8 cellular contexts compared by ENCODE assay signal in the genomic region with DNA sequence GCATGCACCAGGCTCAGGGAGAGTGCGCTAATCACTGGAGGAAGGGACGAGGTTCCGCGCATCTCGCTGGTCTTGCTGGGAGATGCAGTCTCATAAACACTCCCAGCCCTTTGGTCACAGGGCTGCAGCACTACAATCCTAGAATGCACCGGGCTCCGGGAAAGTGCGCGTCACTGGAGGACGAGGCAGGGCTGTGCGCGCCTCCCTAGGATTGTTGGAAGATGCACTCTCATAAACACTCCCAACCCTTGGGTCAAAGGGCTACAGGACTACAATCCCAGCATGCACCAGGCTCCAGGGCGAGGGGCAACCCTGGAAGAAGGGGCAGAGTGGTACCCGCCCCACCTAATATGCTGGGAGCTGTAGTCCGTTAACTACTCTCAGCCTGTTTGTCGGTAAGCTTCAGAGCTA. TPM values are rescaled to one million over a fixed set of nuclear protein-coding genes. Genes with fewer than 3 reads are reported as not detected.
DNase-seq lines count a peak whose midpoint lies in the region; ATAC-seq and TF ChIP-seq lines count a peak whose summit lies in the region.
"Not testable (repeated sequence)": the region's sequence is repeated elsewhere in the genome, so short reads cannot be mapped to it uniquely, and the experiment has no call there.

No MANE protein-coding gene starts in this region.

- not testable (repeated sequence) for H3K9me3 ChIP-seq in mammary epithelial cell (replicated peaks; ENCODE audit: insufficient read depth, low read length); gastroesophageal sphincter; right lobe of liver

- H3K36me3 Mint-ChIP-seq in activated CD4-positive, alpha-beta T cell treated with anti-CD3 and anti-CD28 coated beads, Interleukin-2, amount 10 ng/mL, durations not matched to agents 7 days and 5 days (ENCODE audit: low read depth); stimulated activated naive CD8-positive, alpha-beta T cell treated with anti-CD3 and anti-CD28 coated beads, Interleukin-15, Interleukin-2, amounts not matched to agents 100 ng/mL and 50 ng/mL, for 24 hours (ENCODE audit: low read depth): not testable (repeated sequence)

- H4K20me1 ChIP-seq in mammary epithelial cell (ENCODE audit: insufficient read depth, low read length): not testable (repeated sequence)

- peak; percentile 96 for DNase-seq in Ammon's horn (ENCODE audit: low spot score)
- DNase-seq in activated CD4-positive, alpha-beta T cell treated with anti-CD3 and anti-CD28 coated beads, Interleukin-2, amount 10 ng/mL, durations not matched to agents 7 days and 5 days: peak; percentile 56
- peak; percentile 59 for DNase-seq in mammary epithelial cell
- DNase-seq in right lobe of liver: peak; percentile 90 to 95 (median 95)
- peak; percentile 91 for DNase-seq in posterior vena cava (ENCODE audit: low spot score)

- H3K79me2 ChIP-seq in mammary epithelial cell (ENCODE audit: insufficient read depth, low read length): not testable (repeated sequence)

- TF ChIP-seq CTCF in mammary epithelial cell (conservative IDR thresholded peaks at IDR 0.05 in 1 of 2, IDR thresholded peaks at IDR 0.05 in 1 of 2; ENCODE audit: extremely low read depth in 1 of 2, insufficient read depth in 1 of 2, low read depth in 1 of 2, low read length in 2 of 2); right lobe of liver (IDR thresholded peaks at IDR 0.05): not testable (repeated sequence)
- peak in 2 of 4 experiments; percentile 9 to 15 for TF ChIP-seq CTCF in gastroesophageal sphincter (IDR thresholded peaks at IDR 0.05)

- in situ Hi-C loops in mammary epithelial cell (cut with MboI; ENCODE audit: low sequenced_read_pairs in 2 of 2): not testable (repeated sequence)

- dilution Hi-C loops in mammary epithelial cell (cut with HindIII; ENCODE audit: low sequenced_read_pairs): not testable (repeated sequence)

- peak overlapping the region; percentile 83 for H3K27ac Mint-ChIP-seq in activated CD4-positive, alpha-beta T cell treated with anti-CD3 and anti-CD28 coated beads, Interleukin-2, amount 10 ng/mL, durations not matched to agents 7 days and 5 days
- not testable (repeated sequence) for H3K27ac Mint-ChIP-seq in stimulated activated naive CD8-positive, alpha-beta T cell treated with anti-CD3 and anti-CD28 coated beads, Interleukin-15, Interleukin-2, amounts not matched to agents 100 ng/mL and 50 ng/mL, for 24 hours

- BruUV-seq in mammary epithelial cell (replicated peaks; lab: Mats Ljungman, UMichigan): not testable (repeated sequence)

- H3K9ac ChIP-seq in mammary epithelial cell (ENCODE audit: insufficient read depth, low read length): not testable (repeated sequence)

- TF ChIP-seq EP300 in gastroesophageal sphincter (IDR thresholded peaks at IDR 0.05): not testable (repeated sequence)

- H3K4me3 ChIP-seq in mammary epithelial cell (replicated peaks in 1 of 3; ENCODE audit: insufficient read depth in 1 of 3, low read depth in 2 of 3, low read length in 3 of 3) (peak overlapping the region; percentile 47 to 53 (median 48)), gastroesophageal sphincter (peak overlapping the region; percentile 53 to 67), right lobe of liver (peak overlapping the region; percentile 53 to 67 (median 64))

- not testable (repeated sequence) for H3K27me3 Mint-ChIP-seq in activated CD4-positive, alpha-beta T cell treated with anti-CD3 and anti-CD28 coated beads, Interleukin-2, amount 10 ng/mL, durations not matched to agents 7 days and 5 days; stimulated activated naive CD8-positive, alpha-beta T cell treated with anti-CD3 and anti-CD28 coated beads, Interleukin-15, Interleukin-2, amounts not matched to agents 100 ng/mL and 50 ng/mL, for 24 hours

- CTCF ChIA-PET in activated CD4-positive, alpha-beta T cell treated with anti-CD3 and anti-CD28 coated beads, Interleukin-2, amount 10 ng/mL, durations not matched to agents 7 days and 5 days (lab: Charles Lee): not testable (repeated sequence)
- CTCF ChIA-PET in mammary epithelial cell (lab: Charles Lee; ENCODE audit: low non-redundant PET): interaction anchor here (0.6 kb wide), 1 partner anchor 1572 kb away, joined by 5 read pairs; no protein-coding TSS in a partner anchor

- intact Hi-C loops in mammary epithelial cell (cut with micrococcal nuclease): loop anchor here (5.0 kb wide), 1 partner anchor 209 kb away; no protein-coding TSS in a partner anchor
- intact Hi-C loops in right lobe of liver (cut with DNase I); posterior vena cava (cut with DNase I): not testable (repeated sequence)

- peak overlapping the region; percentile 83 for H3K4me3 Mint-ChIP-seq in activated CD4-positive, alpha-beta T cell treated with anti-CD3 and anti-CD28 coated beads, Interleukin-2, amount 10 ng/mL, durations not matched to agents 7 days and 5 days
- H3K4me3 Mint-ChIP-seq in stimulated activated naive CD8-positive, alpha-beta T cell treated with anti-CD3 and anti-CD28 coated beads, Interleukin-15, Interleukin-2, amounts not matched to agents 100 ng/mL and 50 ng/mL, for 24 hours: peak overlapping the region; percentile 80

- 7% methylated on average over 16 of the region's 16 CpGs for WGBS in mammary epithelial cell (ENCODE audit: low coverage, missing lambda C conversion rate)
- 0 to 3% methylated on average over 5 to 8 of the region's 16 CpGs for WGBS in gastroesophageal sphincter (ENCODE audit: low coverage in 1 of 2), 2 donors
- 3% methylated on average over 4 of the region's 16 CpGs for WGBS in right lobe of liver (ENCODE audit: insufficient coverage, low coverage, low lambda C conversion rate, missing lambda C conversion rate)

- H3K4me1 ChIP-seq in mammary epithelial cell (ENCODE audit: insufficient read depth, low read length); right lobe of liver: not testable (repeated sequence)
- peaks cover 0 to 21% (median 3%) of the 10 kb centered on the region in 3 donors for H3K4me1 ChIP-seq in gastroesophageal sphincter

- H3K9me3 Mint-ChIP-seq in activated CD4-positive, alpha-beta T cell treated with anti-CD3 and anti-CD28 coated beads, Interleukin-2, amount 10 ng/mL, durations not matched to agents 7 days and 5 days; stimulated activated naive CD8-positive, alpha-beta T cell treated with anti-CD3 and anti-CD28 coated beads, Interleukin-15, Interleukin-2, amounts not matched to agents 100 ng/mL and 50 ng/mL, for 24 hours: not testable (repeated sequence)

- H3K4me2 ChIP-seq in mammary epithelial cell (ENCODE audit: insufficient read depth, low read depth, low read length): peak overlapping the region; percentile 75

- not testable (repeated sequence) for H3K27me3 ChIP-seq in mammary epithelial cell (ENCODE audit: insufficient read depth, low read length); gastroesophageal sphincter; right lobe of liver

- H3K36me3 ChIP-seq in mammary epithelial cell (ENCODE audit: insufficient read depth, low read length); gastroesophageal sphincter; right lobe of liver: not testable (repeated sequence)

- H3K27ac ChIP-seq in mammary epithelial cell (ENCODE audit: insufficient read depth, low read depth, low read length): not testable (repeated sequence)
- H3K27ac ChIP-seq in gastroesophageal sphincter (peak overlapping the region; percentile 44 to 74 (median 66)), right lobe of liver (peak overlapping the region; percentile 19 to 56 (median 44))

- ATAC-seq in HG03342 (IDR thresholded peaks at IDR 0.05; ENCODE audit: unreplicated experiment): peak; percentile 47
- peak; percentile 34 for ATAC-seq in gastroesophageal sphincter
- peak; percentile 57 to 70 (median 60) for ATAC-seq in right lobe of liver

- POLR2A ChIA-PET in activated CD4-positive, alpha-beta T cell treated with anti-CD3 and anti-CD28 coated beads, Interleukin-2, amount 10 ng/mL, durations not matched to agents 7 days and 5 days (lab: Charles Lee): not testable (repeated sequence)

- H3K4me1 Mint-ChIP-seq in activated CD4-positive, alpha-beta T cell treated with anti-CD3 and anti-CD28 coated beads, Interleukin-2, amount 10 ng/mL, durations not matched to agents 7 days and 5 days: peaks cover 20% of the 10 kb centered on the region
- H3K4me1 Mint-ChIP-seq in stimulated activated naive CD8-positive, alpha-beta T cell treated with anti-CD3 and anti-CD28 coated beads, Interleukin-15, Interleukin-2, amounts not matched to agents 100 ng/mL and 50 ng/mL, for 24 hours (ENCODE audit: low read depth): not testable (repeated sequence)

- H2AFZ ChIP-seq in mammary epithelial cell (ENCODE audit: low read depth, low read length): peak overlapping the region; percentile 84

- not testable (repeated sequence) for TF ChIP-seq POLR2A in gastroesophageal sphincter (IDR thresholded peaks at IDR 0.05); right lobe of liver (IDR thresholded peaks at IDR 0.05)

RNA-seq across cellular contexts. Expression of a gene that starts 23.0 kb away (rescaled TPM):
- total RNA-seq in activated CD4-positive, alpha-beta T cell treated with anti-CD3 and anti-CD28 coated beads, Interleukin-2, amount 10 ng/mL, durations not matched to agents 7 days and 5 days: not detected
- not detected for total RNA-seq in mammary epithelial cell
- not detected for polyA plus RNA-seq in mammary epithelial cell
- polyA minus RNA-seq in mammary epithelial cell: not detected
- not detected for total RNA-seq in gastroesophageal sphincter
- not detected for total RNA-seq in right lobe of liver
- not detected for total RNA-seq in posterior vena cava
